14 cellular contexts compared by ENCODE assay signal in genomic region chr10:86782691-86783418, GRCh38. TPM values are rescaled to one million over a fixed set of nuclear protein-coding genes. Genes with fewer than 3 reads are reported as not detected.
DNase-seq lines count a peak whose midpoint lies in the region; ATAC-seq and TF ChIP-seq lines count a peak whose summit lies in the region.
"Had no signal": no experiment of that assay in that cellular context is flagged by ENCODE, and none has a peak within 500 bp of the region (broad histone marks: within the 10 kb centered on the region; RNA-seq: fewer than 3 reads in every experiment).

No MANE protein-coding gene starts in this region.

- peaks cover 21% of the 10 kb centered on the region for H3K36me3 Mint-ChIP-seq in activated CD4-positive, alpha-beta memory T cell treated with anti-CD3 and anti-CD28 coated beads, Interleukin-2, amount 10 ng/mL, durations not matched to agents 7 days and 5 days (ENCODE audit: low read depth)

- H3K27ac ChIP-seq in rectal smooth muscle tissue (ENCODE audit: low read depth, low read length): peak overlapping the region; percentile 40
- no peak overlapping the region for H3K27ac ChIP-seq in prostate gland
- H3K27ac ChIP-seq: body of pancreas, epithelial cell of prostate had no signal

- H3K4me3 ChIP-seq in rectal smooth muscle tissue (ENCODE audit: low read length) (no peak overlapping the region), prostate gland (no peak overlapping the region)
- H3K4me3 ChIP-seq: body of pancreas had no signal

- no peaks in the 10 kb centered on the region for H3K9me3 ChIP-seq in prostate gland
- H3K9me3 ChIP-seq: body of pancreas had no signal

- 56% methylated on average over 1 of the region's 1 CpG for WGBS in prostate gland

- no peak for TF ChIP-seq CTCF in prostate gland (IDR thresholded peaks at IDR 0.05)

- H3K9ac ChIP-seq in rectal smooth muscle tissue (ENCODE audit: low read length): no peak overlapping the region

- CTCF ChIA-PET in activated CD4-positive, alpha-beta memory T cell treated with anti-CD3 and anti-CD28 coated beads, Interleukin-2, amount 10 ng/mL, durations not matched to agents 7 days and 5 days (lab: Charles Lee): interaction anchor here (0.9 kb wide), 1 partner anchor 67 kb away, joined by 3 read pairs; no protein-coding TSS in a partner anchor

- H3K4me1 Mint-ChIP-seq in activated CD4-positive, alpha-beta memory T cell treated with anti-CD3 and anti-CD28 coated beads, Interleukin-2, amount 10 ng/mL, durations not matched to agents 7 days and 5 days: peaks cover 13% of the 10 kb centered on the region

- H3K27me3 Mint-ChIP-seq in activated CD4-positive, alpha-beta memory T cell treated with anti-CD3 and anti-CD28 coated beads, Interleukin-2, amount 10 ng/mL, durations not matched to agents 7 days and 5 days: no peaks in the 10 kb centered on the region
- H3K27me3 Mint-ChIP-seq: CD4-positive, alpha-beta memory T cell had no signal

- no peaks in the 10 kb centered on the region for H3K27me3 ChIP-seq in rectal smooth muscle tissue (ENCODE audit: control insufficient read depth, insufficient read depth, low read length)
- no peaks in the 10 kb centered on the region for H3K27me3 ChIP-seq in prostate gland (replicated peaks; ENCODE audit: insufficient read depth)
- H3K27me3 ChIP-seq: body of pancreas had no signal

- intact Hi-C loops in prostate gland (cut with DNase I): no loop called here

- H3K36me3 ChIP-seq in rectal smooth muscle tissue (ENCODE audit: control insufficient read depth, insufficient read depth, low read length) (no peaks in the 10 kb centered on the region), prostate gland (no peaks in the 10 kb centered on the region)

- no peak for TF ChIP-seq POLR2A in prostate gland (IDR thresholded peaks at IDR 0.05)

- no peak overlapping the region for H3K4me3 Mint-ChIP-seq in activated CD4-positive, alpha-beta memory T cell treated with anti-CD3 and anti-CD28 coated beads, Interleukin-2, amount 10 ng/mL, durations not matched to agents 7 days and 5 days
- H3K4me3 Mint-ChIP-seq: CD4-positive, alpha-beta memory T cell had no signal

- peak; percentile 92 for ATAC-seq in GM18868 (IDR thresholded peaks at IDR 0.05; ENCODE audit: unreplicated experiment)
- ATAC-seq in GM21786 (IDR thresholded peaks at IDR 0.05; ENCODE audit: unreplicated experiment): peak; percentile 86
- peak; percentile 80 for ATAC-seq in HG03469 (IDR thresholded peaks at IDR 0.05; ENCODE audit: unreplicated experiment)
- ATAC-seq: body of pancreas had no signal

- peaks cover 19% of the 10 kb centered on the region for H3K9me3 Mint-ChIP-seq in activated CD4-positive, alpha-beta memory T cell treated with anti-CD3 and anti-CD28 coated beads, Interleukin-2, amount 10 ng/mL, durations not matched to agents 7 days and 5 days

- H3K27ac Mint-ChIP-seq in activated CD4-positive, alpha-beta memory T cell treated with anti-CD3 and anti-CD28 coated beads, Interleukin-2, amount 10 ng/mL, durations not matched to agents 7 days and 5 days: no peak overlapping the region
- H3K27ac Mint-ChIP-seq: CD4-positive, alpha-beta memory T cell had no signal

- no peak for DNase-seq in NCI-H1048 (lab: John Stamatoyannopoulos, UW)
- no peak for DNase-seq in prostate gland (ENCODE audit: low spot score)
- no peak for DNase-seq in COLO668 (lab: John Stamatoyannopoulos, UW; ENCODE audit: unreplicated experiment)
- DNase-seq in activated CD4-positive, alpha-beta memory T cell treated with anti-CD3 and anti-CD28 coated beads, Interleukin-2, amount 10 ng/mL, durations not matched to agents 7 days and 5 days: no peak
- DNase-seq: activated CD4-positive, CD25-positive, alpha-beta regulatory T cell; body of pancreas; CD4-positive, alpha-beta memory T cell; NCI-H1105; NCI-H774 had no signal

- POLR2A ChIA-PET in activated CD4-positive, alpha-beta memory T cell treated with anti-CD3 and anti-CD28 coated beads, Interleukin-2, amount 10 ng/mL, durations not matched to agents 7 days and 5 days (lab: Charles Lee): no interaction called here

- peaks cover 18% of the 10 kb centered on the region for H3K4me1 ChIP-seq in rectal smooth muscle tissue (ENCODE audit: control insufficient read depth, insufficient read depth, low read length)
- peaks cover 11% of the 10 kb centered on the region for H3K4me1 ChIP-seq in prostate gland (replicated peaks)

RNA-seq across cellular contexts. Expression of gene BMPR1A, which starts 26.4 kb away (rescaled TPM):
- total RNA-seq in prostate gland: 10 to 100 TPM; 53.9 to 58.1 TPM
- 10 to 100 TPM; 14.8 to 17.2 TPM for total RNA-seq in activated CD4-positive, alpha-beta memory T cell treated with anti-CD3 and anti-CD28 coated beads, Interleukin-2, amount 10 ng/mL, durations not matched to agents 7 days and 5 days
